ENCODE assay signal across 9 cellular contexts in the genomic region with DNA sequence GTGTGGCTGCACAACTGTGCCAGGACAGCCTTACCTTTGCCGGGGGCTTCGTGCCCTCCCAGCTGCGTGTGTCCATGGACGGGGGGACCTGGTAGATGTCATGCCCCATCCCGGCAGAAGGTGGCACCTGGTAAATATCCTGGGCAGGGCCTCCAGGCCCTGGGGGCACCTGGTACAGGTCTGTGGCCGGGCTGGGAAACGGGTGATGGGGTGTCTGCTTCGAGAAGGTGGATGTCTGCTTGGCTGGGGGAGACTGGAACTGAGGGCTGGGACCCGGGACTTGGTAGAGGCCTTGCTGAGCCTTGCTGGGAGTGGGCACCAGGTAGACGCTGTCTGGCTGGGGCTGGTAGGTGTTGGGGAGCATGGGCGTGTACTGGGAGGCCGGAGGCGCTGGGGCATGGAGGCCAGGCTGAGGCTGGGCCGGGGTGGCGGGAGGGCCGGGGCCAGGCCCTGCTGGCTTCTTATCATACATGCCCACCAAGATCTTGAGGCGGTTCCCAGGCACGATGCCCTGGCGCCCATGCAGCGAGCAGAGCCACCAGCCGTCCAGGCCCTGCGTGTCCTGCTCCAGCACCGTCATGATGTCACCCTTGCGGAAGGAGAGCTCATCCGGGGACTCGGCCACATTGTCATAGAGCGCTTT. TPM values are rescaled to one million over a fixed set of nuclear protein-coding genes. Genes with fewer than 3 reads are reported as not detected.
DNase-seq lines count a peak whose midpoint lies in the region; TF ChIP-seq lines count a peak whose summit lies in the region.
"Not testable (repeated sequence)": the region's sequence is repeated elsewhere in the genome, so short reads cannot be mapped to it uniquely, and the experiment has no call there.
"Had no signal": no experiment of that assay in that cellular context is flagged by ENCODE, and none has a peak within 500 bp of the region (broad histone marks: within the 10 kb centered on the region; RNA-seq: fewer than 3 reads in every experiment).

No MANE protein-coding gene starts in this region.

- H3K9ac ChIP-seq in neural progenitor cell; smooth muscle cell (ENCODE audit: low read depth): not testable (repeated sequence)

- peaks cover 37% of the 10 kb centered on the region for H3K36me3 Mint-ChIP-seq in HFFc6 (ENCODE audit: low read depth)
- H3K36me3 Mint-ChIP-seq in neural progenitor cell: peaks cover 16% of the 10 kb centered on the region
- not testable (repeated sequence) for H3K36me3 Mint-ChIP-seq in type B pancreatic cell

- not testable (repeated sequence) for TF ChIP-seq CTCF in HFFc6 (IDR thresholded peaks at IDR 0.05); ascending aorta (IDR thresholded peaks at IDR 0.05); coronary artery (IDR thresholded peaks at IDR 0.05); left ventricle myocardium inferior (IDR thresholded peaks at IDR 0.05; ENCODE audit: borderline replicate concordance); neural progenitor cell (IDR thresholded peaks at IDR 0.05); smooth muscle cell (IDR thresholded peaks at IDR 0.05; ENCODE audit: borderline replicate concordance, insufficient read depth, poor library complexity, severe bottlenecking); type B pancreatic cell (conservative IDR thresholded peaks at IDR 0.05)

- H3K27ac Mint-ChIP-seq in HFFc6: peak overlapping the region; percentile 95
- peak overlapping the region; percentile 79 for H3K27ac Mint-ChIP-seq in neural progenitor cell
- H3K27ac Mint-ChIP-seq in type B pancreatic cell: peak overlapping the region; percentile 72

- DNase-seq in HFFc6; ascending aorta (ENCODE audit: low spot score in 2 of 2); coronary artery (ENCODE audit: low spot score); left ventricle myocardium inferior; neural progenitor cell (ENCODE audit: low spot score); smooth muscle cell (lab: John Stamatoyannopoulos, UW; ENCODE audit: unreplicated experiment); type B pancreatic cell (ENCODE audit: extremely low spot score, unreplicated experiment): not testable (repeated sequence)

- H3K4me3 Mint-ChIP-seq in HFFc6, neural progenitor cell, type B pancreatic cell: not testable (repeated sequence)

- not testable (repeated sequence) for H3K9me3 ChIP-seq in ascending aorta; left ventricle myocardium inferior (replicated peaks); neural progenitor cell (ENCODE audit: low read depth); smooth muscle cell (replicated peaks; ENCODE audit: low read depth)

- 97% methylated on average over 26 of the region's 27 CpGs for WGBS in smooth muscle cell (ENCODE audit: low lambda C conversion rate)

- H3K4me3 ChIP-seq in ascending aorta, coronary artery, left ventricle myocardium inferior, neural progenitor cell, smooth muscle cell: not testable (repeated sequence)

- not testable (repeated sequence) for H3K27me3 ChIP-seq in ascending aorta; left ventricle myocardium inferior (ENCODE audit: low read depth); neural progenitor cell; smooth muscle cell (ENCODE audit: low read depth)

- peaks cover 13 to 30% of the 10 kb centered on the region in 2 donors for H3K36me3 ChIP-seq in ascending aorta
- H3K36me3 ChIP-seq in left ventricle myocardium inferior: peaks cover 31% of the 10 kb centered on the region
- not testable (repeated sequence) for H3K36me3 ChIP-seq in neural progenitor cell; smooth muscle cell (ENCODE audit: low read depth)

- not testable (repeated sequence) for H3K4me2 ChIP-seq in neural progenitor cell, smooth muscle cell

- H3K27me3 Mint-ChIP-seq in HFFc6 (ENCODE audit: insufficient read depth): peaks cover 22% of the 10 kb centered on the region
- H3K27me3 Mint-ChIP-seq in neural progenitor cell (ENCODE audit: insufficient read depth, low read depth); type B pancreatic cell: not testable (repeated sequence)

- H3K4me1 ChIP-seq in ascending aorta (peaks cover 51 to 94% of the 10 kb centered on the region in 2 donors), left ventricle myocardium inferior (peaks cover 100% of the 10 kb centered on the region), neural progenitor cell (peaks cover 39% of the 10 kb centered on the region), smooth muscle cell (ENCODE audit: low read depth) (peaks cover 44% of the 10 kb centered on the region)

- H3F3A ChIP-seq in neural progenitor cell (ENCODE audit: low read depth): not testable (repeated sequence)
- H3F3A ChIP-seq in smooth muscle cell (ENCODE audit: low read depth): peaks cover 11% of the 10 kb centered on the region

- H3K4me1 Mint-ChIP-seq in HFFc6 (ENCODE audit: low read depth) (peaks cover 75% of the 10 kb centered on the region), neural progenitor cell (peaks cover 59% of the 10 kb centered on the region), type B pancreatic cell (ENCODE audit: unreplicated experiment) (peaks cover 47% of the 10 kb centered on the region)

- H4K20me1 ChIP-seq in neural progenitor cell (ENCODE audit: low read depth) (peaks cover 75% of the 10 kb centered on the region), smooth muscle cell (ENCODE audit: low read depth) (peaks cover 45% of the 10 kb centered on the region)

- peaks cover 54% of the 10 kb centered on the region for H3K79me2 ChIP-seq in neural progenitor cell (ENCODE audit: low read depth)
- peaks cover 91% of the 10 kb centered on the region for H3K79me2 ChIP-seq in smooth muscle cell (ENCODE audit: low read depth)

- H2AFZ ChIP-seq in neural progenitor cell (replicated peaks); smooth muscle cell (ENCODE audit: low read depth): not testable (repeated sequence)

- H3K27ac ChIP-seq in ascending aorta (peak overlapping the region; percentile 94 to 100), coronary artery (peak overlapping the region; percentile 94 to 98), left ventricle myocardium inferior (replicated peaks) (peak overlapping the region; percentile 98), smooth muscle cell (ENCODE audit: low read depth) (peak overlapping the region; percentile 100)
- not testable (repeated sequence) for H3K27ac ChIP-seq in neural progenitor cell

- intact Hi-C loops in ascending aorta (cut with DNase I); left ventricle myocardium inferior (cut with micrococcal nuclease): not testable (repeated sequence)

- H3K9me3 Mint-ChIP-seq in HFFc6, neural progenitor cell, type B pancreatic cell: not testable (repeated sequence)

RNA-seq across cellular contexts. Expression of a gene that starts 8.9 kb away (rescaled TPM):
- 100 to 1,000 TPM; 126 to 148 (median 130) TPM for total RNA-seq in HFFc6 (2021; fragmentation: NEBNext Ultra II Directional; extraction: Animal tissue kit (Norgen Biotek cat#: 25700))
- 243 TPM for total RNA-seq in ascending aorta
- total RNA-seq in left ventricle myocardium inferior: 82.8 TPM
- 10.9 and 29.1 TPM in 2 replicates for total RNA-seq in neural progenitor cell (ENCODE audit: low replicate concordance)
- 49.4 and 49.9 TPM in 2 replicates for total RNA-seq in smooth muscle cell
- 117 and 123 TPM in 2 replicates for polyA plus RNA-seq in smooth muscle cell
- 67.2 and 73.0 TPM in 2 replicates for total RNA-seq in type B pancreatic cell (ENCODE audit: low replicate concordance)

RNA-seq across cellular contexts. Expression of a gene that starts 23.8 kb away (rescaled TPM):
- total RNA-seq in HFFc6 (2021; fragmentation: NEBNext Ultra II Directional; extraction: Animal tissue kit (Norgen Biotek cat#: 25700)): not detected
- not detected for total RNA-seq in ascending aorta
- total RNA-seq in left ventricle myocardium inferior: not detected
- not detected in 2 replicates for total RNA-seq in neural progenitor cell (ENCODE audit: low replicate concordance)
- total RNA-seq in smooth muscle cell: not detected in 2 replicates
- polyA plus RNA-seq in smooth muscle cell: 1.9 and 7.2 TPM in 2 replicates
- not detected in 2 replicates for total RNA-seq in type B pancreatic cell (ENCODE audit: low replicate concordance)
- total RNA-seq: H1, NCI-H460 had no signal
- polyA plus RNA-seq: H1 had no signal

RNA-seq across cellular contexts. Expression of a gene that starts 35.6 kb away (rescaled TPM):
- total RNA-seq in HFFc6 (2021; fragmentation: NEBNext Ultra II Directional; extraction: Animal tissue kit (Norgen Biotek cat#: 25700)): not detected
- total RNA-seq in ascending aorta (not detected), left ventricle myocardium inferior (not detected), neural progenitor cell (ENCODE audit: low replicate concordance) (not detected in 2 replicates), smooth muscle cell (1.7 TPM in 1 of 2 replicates, not detected in the other), type B pancreatic cell (ENCODE audit: low replicate concordance) (not detected in 2 replicates)
- 2.3 and 11.1 TPM in 2 replicates for polyA plus RNA-seq in smooth muscle cell
- total RNA-seq: H1, NCI-H460 had no signal
- polyA plus RNA-seq: H1 had no signal
